7 cellular contexts compared by ENCODE assay signal in genomic region chr3:150371741-150372254, GRCh38. TPM values are rescaled to one million over a fixed set of nuclear protein-coding genes. Genes with fewer than 3 reads are reported as not detected.
DNase-seq lines count a peak whose midpoint lies in the region; ATAC-seq, FAIRE-seq and TF ChIP-seq lines count a peak whose summit lies in the region.

No MANE protein-coding gene starts in this region.

- TF ChIP-seq POLR2A in K562 (conservative IDR thresholded peaks at IDR 0.05), result no peak

- DNase-seq in HuH-7 (ENCODE audit: low spot score) (peak; percentile 29), K562 (ENCODE audit: extremely low read depth in 1 of 4, low spot score in 3 of 4) (peak; percentile 15 to 76 (median 42)), iris pigment epithelial cell (ENCODE audit: low read depth) (peak; percentile 100), stromal cell of bone marrow (ENCODE audit: low read depth) (peak; percentile 96), hippocampal formation (lab: John Stamatoyannopoulos, UW) (no peak), SKM-1 (lab: John Stamatoyannopoulos, UW; ENCODE audit: unreplicated experiment) (no peak), NCI-H1930 (lab: John Stamatoyannopoulos, UW) (no peak)

- peak; percentile 23; the same call in 1 of the 2 replicates for TF ChIP-seq EP300 in K562 (IDR thresholded peaks at IDR 0.05; ENCODE audit: low read length)

- no TSS peak for BruUV-seq in K562 (replicated peaks; lab: Mats Ljungman, UMichigan)

- no peak for TF ChIP-seq RAD21 in K562 (CRISPR knock-in tag; conservative IDR thresholded peaks at IDR 0.05 in 1 of 2, IDR thresholded peaks at IDR 0.05 in 1 of 2)

- in situ Hi-C loops in K562 (cut with MboI), result no loop called here

- H3K4me3 ChIP-seq in K562, result no peak overlapping the region

- H3K9ac ChIP-seq in K562 (ENCODE audit: insufficient read depth in 1 of 2, low read depth in 2 of 2, low read length in 2 of 2), result peak overlapping the region in 1 of 2 experiments; percentile 21; a peak in 1 of 4 replicates

- ATAC-seq in K562, result peak; percentile 83

- H3K4me2 ChIP-seq in K562 (ENCODE audit: insufficient read depth, low read length), result peak overlapping the region; percentile 42

- H4K20me1 ChIP-seq in K562 (replicated peaks; ENCODE audit: control insufficient read depth, insufficient read depth, low read length), result no peaks in the 10 kb centered on the region

- no peaks in the 10 kb centered on the region for H3K9me3 ChIP-seq in K562 (replicated peaks; ENCODE audit: control insufficient read depth, insufficient read depth, low read depth, low read length)

- H3K36me3 ChIP-seq in K562 (ENCODE audit: control insufficient read depth, insufficient read depth, low read length), result no peaks in the 10 kb centered on the region

- intact Hi-C loops in K562 (cut with micrococcal nuclease), result loop anchor here (5.0 kb wide), 2 partner anchors 36 to 126 kb away; partner anchors contain the start of gene TSC22D2

- WGBS in K562 (ENCODE audit: insufficient coverage, low coverage, missing lambda C conversion rate), result 16% methylated on average over 6 of the region's 6 CpGs

- POLR2A ChIA-PET in K562 (lab: Yijun Ruan, JAX), result no interaction called here

- no peak for TF ChIP-seq CTCF in K562 (IDR thresholded peaks at IDR 0.05 in 2 of 3, conservative IDR thresholded peaks at IDR 0.05 in 1 of 3; ENCODE audit: insufficient read depth in 2 of 3, low read depth in 1 of 3, low read length in 3 of 3)

- no peaks in the 10 kb centered on the region for H3K27me3 ChIP-seq in K562 (ENCODE audit: control insufficient read depth in 2 of 2, insufficient read depth in 2 of 2, low read length in 2 of 2)

- peak overlapping the region; percentile 31; the same call in 1 of the 3 replicates for H3K27ac ChIP-seq in K562 (ENCODE audit: extremely low read depth, low read depth, low read length)

- H3K9me1 ChIP-seq in K562 (ENCODE audit: control insufficient read depth, insufficient read depth, low read length), result no peaks in the 10 kb centered on the region

- H2AFZ ChIP-seq in K562 (ENCODE audit: low read depth, low read length), result peak overlapping the region; percentile 75

- H3K4me1 ChIP-seq in K562 (replicated peaks in 1 of 2; ENCODE audit: control insufficient read depth in 2 of 2, insufficient read depth in 2 of 2, low read length in 2 of 2), result peaks cover 0 to 19% of the 10 kb centered on the region in 2 experiments; a peak in 3 of 5 replicates

- no peaks in the 10 kb centered on the region for H3K79me2 ChIP-seq in K562 (ENCODE audit: control insufficient read depth, insufficient read depth, low read length)

- peak; percentile 79 for FAIRE-seq in K562 (lab: Jason Lieb, UNC)

- CTCF ChIA-PET in K562 (lab: Yijun Ruan, JAX; ENCODE audit: low intra/inter-chr PET ratio), result no interaction called here

TF ChIP-seq in K562, 482 proteins besides CTCF, POLR2A, EP300 and RAD21 (continues in another document):
- no peak for TF ChIP-seq BCOR (IDR thresholded peaks at IDR 0.05)
- no peak for TF ChIP-seq ZNF699 (CRISPR knock-in tag; IDR thresholded peaks at IDR 0.05; ENCODE audit: insufficient replicate concordance)
- TF ChIP-seq, protein P1, sequence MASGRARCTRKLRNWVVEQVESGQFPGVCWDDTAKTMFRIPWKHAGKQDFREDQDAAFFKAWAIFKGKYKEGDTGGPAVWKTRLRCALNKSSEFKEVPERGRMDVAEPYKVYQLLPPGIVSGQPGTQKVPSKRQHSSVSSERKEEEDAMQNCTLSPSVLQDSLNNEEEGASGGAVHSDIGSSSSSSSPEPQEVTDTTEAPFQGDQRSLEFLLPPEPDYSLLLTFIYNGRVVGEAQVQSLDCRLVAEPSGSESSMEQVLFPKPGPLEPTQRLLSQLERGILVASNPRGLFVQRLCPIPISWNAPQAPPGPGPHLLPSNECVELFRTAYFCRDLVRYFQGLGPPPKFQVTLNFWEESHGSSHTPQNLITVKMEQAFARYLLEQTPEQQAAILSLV (tag; IDR thresholded peaks at IDR 0.05), result no peak
- TF ChIP-seq FOXM1 (IDR thresholded peaks at IDR 0.05; ENCODE audit: low read depth), result 0 out of 2 replicates have a peak, but pooled peaks have one; percentile 18
- no peak for TF ChIP-seq FOXM1 (CRISPR knock-in tag; IDR thresholded peaks at IDR 0.05; ENCODE audit: low read depth)
- no peak for TF ChIP-seq ZNF174 (CRISPR knock-in tag; IDR thresholded peaks at IDR 0.05)
- no peak for TF ChIP-seq MBD2 (IDR thresholded peaks at IDR 0.05; ENCODE audit: borderline replicate concordance, low read depth)
- TF ChIP-seq FOSL1 (tag; conservative IDR thresholded peaks at IDR 0.05), result peak; percentile 86
- peak; percentile 44 for TF ChIP-seq MEIS2 (IDR thresholded peaks at IDR 0.05; ENCODE audit: partially characterized antibody)
- TF ChIP-seq TCF7L2 (IDR thresholded peaks at IDR 0.05; ENCODE audit: low read depth, low read length), result no peak
- TF ChIP-seq POLR2H (tag; IDR thresholded peaks at IDR 0.05; ENCODE audit: low read depth), result peak; percentile 49; the same call in 1 of the 2 replicates
- TF ChIP-seq TCFL5 (CRISPR knock-in tag; conservative IDR thresholded peaks at IDR 0.05), result no peak
- TF ChIP-seq GATAD2A (IDR thresholded peaks at IDR 0.05), result no peak
- TF ChIP-seq ETV6 (IDR thresholded peaks at IDR 0.05; ENCODE audit: borderline replicate concordance in 1 of 2, low read depth in 2 of 2, low read length in 1 of 2), result no peak
- TF ChIP-seq ETV6 (CRISPR knock-in tag; IDR thresholded peaks at IDR 0.05; ENCODE audit: borderline replicate concordance), result no peak
- TF ChIP-seq, protein P2, sequence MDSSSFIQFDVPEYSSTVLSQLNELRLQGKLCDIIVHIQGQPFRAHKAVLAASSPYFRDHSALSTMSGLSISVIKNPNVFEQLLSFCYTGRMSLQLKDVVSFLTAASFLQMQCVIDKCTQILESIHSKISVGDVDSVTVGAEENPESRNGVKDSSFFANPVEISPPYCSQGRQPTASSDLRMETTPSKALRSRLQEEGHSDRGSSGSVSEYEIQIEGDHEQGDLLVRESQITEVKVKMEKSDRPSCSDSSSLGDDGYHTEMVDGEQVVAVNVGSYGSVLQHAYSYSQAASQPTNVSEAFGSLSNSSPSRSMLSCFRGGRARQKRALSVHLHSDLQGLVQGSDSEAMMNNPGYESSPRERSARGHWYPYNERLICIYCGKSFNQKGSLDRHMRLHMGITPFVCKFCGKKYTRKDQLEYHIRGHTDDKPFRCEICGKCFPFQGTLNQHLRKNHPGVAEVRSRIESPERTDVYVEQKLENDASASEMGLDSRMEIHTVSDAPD (CRISPR knock-in tag; IDR thresholded peaks at IDR 0.05), result no peak
- no peak for TF ChIP-seq RFX5 (IDR thresholded peaks at IDR 0.05; ENCODE audit: low read depth, low read length)
- peak; percentile 89 to 93 for TF ChIP-seq TEAD1 (CRISPR knock-in tag; IDR thresholded peaks at IDR 0.05)
- TF ChIP-seq ZNF143 (CRISPR knock-in tag; IDR thresholded peaks at IDR 0.05), result no peak
- TF ChIP-seq ERF (CRISPR knock-in tag; IDR thresholded peaks at IDR 0.05), result no peak
- TF ChIP-seq, protein P3, sequence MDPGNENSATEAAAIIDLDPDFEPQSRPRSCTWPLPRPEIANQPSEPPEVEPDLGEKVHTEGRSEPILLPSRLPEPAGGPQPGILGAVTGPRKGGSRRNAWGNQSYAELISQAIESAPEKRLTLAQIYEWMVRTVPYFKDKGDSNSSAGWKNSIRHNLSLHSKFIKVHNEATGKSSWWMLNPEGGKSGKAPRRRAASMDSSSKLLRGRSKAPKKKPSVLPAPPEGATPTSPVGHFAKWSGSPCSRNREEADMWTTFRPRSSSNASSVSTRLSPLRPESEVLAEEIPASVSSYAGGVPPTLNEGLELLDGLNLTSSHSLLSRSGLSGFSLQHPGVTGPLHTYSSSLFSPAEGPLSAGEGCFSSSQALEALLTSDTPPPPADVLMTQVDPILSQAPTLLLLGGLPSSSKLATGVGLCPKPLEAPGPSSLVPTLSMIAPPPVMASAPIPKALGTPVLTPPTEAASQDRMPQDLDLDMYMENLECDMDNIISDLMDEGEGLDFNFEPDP (CRISPR knock-in tag; IDR thresholded peaks at IDR 0.05), result no peak
- TF ChIP-seq ZBTB1 (CRISPR knock-in tag; IDR thresholded peaks at IDR 0.05; ENCODE audit: borderline replicate concordance, low read depth), result no peak
- no peak for TF ChIP-seq HIVEP1 (CRISPR knock-in tag; IDR thresholded peaks at IDR 0.05)
- TF ChIP-seq KAT2B (IDR thresholded peaks at IDR 0.05; ENCODE audit: low read depth, low read length), result no peak
- peak; percentile 38; the same call in 1 of the 2 replicates for TF ChIP-seq MEF2A (IDR thresholded peaks at IDR 0.05; ENCODE audit: control insufficient read depth, low read depth, low read length)
- TF ChIP-seq THRAP3 (IDR thresholded peaks at IDR 0.05; ENCODE audit: borderline replicate concordance), result no peak
- no peak for TF ChIP-seq TCF3 (CRISPR knock-in tag; IDR thresholded peaks at IDR 0.05)
- TF ChIP-seq CHD2 (IDR thresholded peaks at IDR 0.05; ENCODE audit: low read depth, low read length), result no peak
- no peak for TF ChIP-seq ZFX (CRISPR knock-in tag; IDR thresholded peaks at IDR 0.05)
- TF ChIP-seq PURB (CRISPR knock-in tag; IDR thresholded peaks at IDR 0.05; ENCODE audit: low read depth), result no peak
- TF ChIP-seq CC2D1A (IDR thresholded peaks at IDR 0.05), result no peak

RNA-seq across cellular contexts. Expression of gene TSC22D2, which starts 36.3 kb away (rescaled TPM):
- total RNA-seq in K562 (2011; cell fraction: chromatin; rRNA removed; ENCODE audit: low replicate concordance), result 46.2 and 128 TPM in 2 replicates
- 25.0 and 35.4 TPM in 2 replicates for total RNA-seq in K562 (2011; cell fraction: nucleolus; rRNA removed)
- 54.4 and 79.5 TPM in 2 replicates for total RNA-seq in K562 (2011; cell fraction: nucleoplasm; rRNA removed)
- total RNA-seq in K562 (2014; rRNA removed) (5.5 and 6.3 TPM in 2 replicates), K562 (2014; rRNA removed; fragmentation: Illumina TruSeq; extraction: Trizol) (19.3 and 20.4 TPM in 2 replicates), K562 (2015; rRNA removed; fragmentation: Illumina TruSeq; extraction: Trizol) (12.9 and 16.3 TPM in 2 replicates), K562 (2021) (28.1 and 31.3 TPM in 2 replicates)
- polyA plus RNA-seq in K562 (2011; rRNA removed) (17.8 and 18.4 TPM in 2 replicates), K562 (2014; fragmentation: Illumina TruSeq; extraction: Trizol) (24.6 and 29.3 TPM in 2 replicates), K562 (2014; fragmentation: Nextera tagmentation; extraction: Ambion mirVana) (10 to 100 TPM; 21.7 to 44.0 TPM), K562 (2014; rRNA removed) (11.4 and 14.1 TPM in 2 replicates)
- polyA plus RNA-seq in K562 (2011; cell fraction: cytosol; rRNA removed), result 5.1 and 7.1 TPM in 2 replicates
- 25.0 and 33.7 TPM in 2 replicates for polyA plus RNA-seq in K562 (2011; cell fraction: nucleus; rRNA removed)
- polyA plus RNA-seq in K562 (2012), result 13.5 and 19.8 TPM in 2 replicates
- polyA minus RNA-seq in K562 (2011; rRNA and poly(A)+ RNA removed), result 44.1 and 49.7 TPM in 2 replicates
- polyA minus RNA-seq in K562 (2011; cell fraction: cytosol; rRNA and poly(A)+ RNA removed), result 18.9 and 26.2 TPM in 2 replicates
- polyA minus RNA-seq in K562 (2011; cell fraction: nucleus; rRNA and poly(A)+ RNA removed), result 51.2 and 64.6 TPM in 2 replicates

Comparison
In these comparisons a context has a peak if more than half of its experiments do, and no peak if none do; other contexts are left out.
1. DNase-seq: peak in HuH-7 (single experiment), K562 (4 of 4), iris pigment epithelial cell (single experiment) and stromal cell of bone marrow (single experiment); none in hippocampal formation (0 of 2), SKM-1 (single experiment) and NCI-H1930 (0 of 2).